Comparison of ENCODE assay signal across 1 cellular context in genomic region chr21:43331962-43332458, GRCh38.
TF ChIP-seq lines count a peak whose summit lies in the region.

No MANE protein-coding gene starts in this region.

TF ChIP-seq in SK-N-SH, 30 proteins besides CTCF, POLR2A, EP300 and RAD21 (continued from another document):
- TF ChIP-seq EZH2phosphoT487 (IDR thresholded peaks at IDR 0.05; ENCODE audit: borderline replicate concordance, low read depth) (no peak), YY1 (IDR thresholded peaks at IDR 0.05; ENCODE audit: low read depth) (no peak)
- TF ChIP-seq, protein P1, sequence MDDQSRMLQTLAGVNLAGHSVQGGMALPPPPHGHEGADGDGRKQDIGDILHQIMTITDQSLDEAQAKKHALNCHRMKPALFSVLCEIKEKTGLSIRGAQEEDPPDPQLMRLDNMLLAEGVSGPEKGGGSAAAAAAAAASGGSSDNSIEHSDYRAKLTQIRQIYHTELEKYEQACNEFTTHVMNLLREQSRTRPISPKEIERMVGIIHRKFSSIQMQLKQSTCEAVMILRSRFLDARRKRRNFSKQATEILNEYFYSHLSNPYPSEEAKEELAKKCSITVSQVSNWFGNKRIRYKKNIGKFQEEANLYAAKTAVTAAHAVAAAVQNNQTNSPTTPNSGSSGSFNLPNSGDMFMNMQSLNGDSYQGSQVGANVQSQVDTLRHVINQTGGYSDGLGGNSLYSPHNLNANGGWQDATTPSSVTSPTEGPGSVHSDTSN (IDR thresholded peaks at IDR 0.05) = no peak
